9 cellular contexts compared by ENCODE assay signal in genomic region chr10:100745882-100746412, GRCh38. TPM values are rescaled to one million over a fixed set of nuclear protein-coding genes. Genes with fewer than 3 reads are reported as not detected.
DNase-seq lines count a peak whose midpoint lies in the region; ATAC-seq, FAIRE-seq and TF ChIP-seq lines count a peak whose summit lies in the region.
"Had no signal": no experiment of that assay in that cellular context is flagged by ENCODE, and none has a peak within 500 bp of the region (broad histone marks: within the 10 kb centered on the region; RNA-seq: fewer than 3 reads in every experiment).

No MANE protein-coding gene starts in this region.

- no peak overlapping the region for H2BK5ac ChIP-seq in neuronal stem cell (ENCODE audit: low read length)

- no peak overlapping the region for H3K4ac ChIP-seq in neuronal stem cell (ENCODE audit: low read length)

- no peak overlapping the region for H2AK5ac ChIP-seq in neuronal stem cell (ENCODE audit: low read depth, low read length)

- no peak overlapping the region for H4K8ac ChIP-seq in neuronal stem cell (ENCODE audit: low read depth, low read length)

- no peak overlapping the region for H2BK12ac ChIP-seq in neuronal stem cell (ENCODE audit: low read length)

- H3K18ac ChIP-seq in neuronal stem cell (ENCODE audit: low read length) = peak overlapping the region; percentile 30

- no peak overlapping the region for H4K91ac ChIP-seq in neuronal stem cell (ENCODE audit: low read depth, low read length, poor library complexity)

- POLR2A ChIA-PET in Caco-2 (lab: Charles Lee) = interaction anchor here (1.0 kb wide), 1 partner anchor 183 kb away, joined by 3 read pairs; no protein-coding TSS in a partner anchor

- CTCF ChIA-PET in Caco-2 (lab: Charles Lee) = interaction anchor here (0.7 to 3.9 kb wide), 6 partner anchors 83 to 749 kb away, joined by 3 to 62 read pairs (median 5); no protein-coding TSS in a partner anchor

- H3K14ac ChIP-seq in neuronal stem cell (ENCODE audit: low read length) = no peak overlapping the region

- TF ChIP-seq CTCF in Caco-2 (IDR thresholded peaks at IDR 0.05; ENCODE audit: insufficient read depth in 1 of 2, low read depth in 1 of 2, low read length in 1 of 2, severe bottlenecking in 1 of 2, unreplicated experiment in 1 of 2) (no peak), HFFc6 (IDR thresholded peaks at IDR 0.05) (no peak), D721Med (IDR thresholded peaks at IDR 0.05; ENCODE audit: insufficient read depth, missing control alignments) (no peak)

- no peak overlapping the region for H3K27ac ChIP-seq in ectodermal cell (ENCODE audit: insufficient read depth, low read depth, low read length, poor library complexity, severe bottlenecking)
- no peak overlapping the region for H3K27ac ChIP-seq in neuronal stem cell (replicated peaks; ENCODE audit: low read length)

- H3K36me3 ChIP-seq in Caco-2 (ENCODE audit: control insufficient read depth, insufficient read depth, low read length) (no peaks in the 10 kb centered on the region), ectodermal cell (ENCODE audit: control insufficient read depth, insufficient read depth, low read length) (no peaks in the 10 kb centered on the region), neuronal stem cell (replicated peaks in 1 of 2; ENCODE audit: control insufficient read depth in 2 of 2, insufficient read depth in 2 of 2, low read length in 2 of 2) (no peaks in the 10 kb centered on the region)

- peak overlapping the region; percentile 39 for H3K4me3 ChIP-seq in Caco-2 (ENCODE audit: low read depth, low read length)
- peak overlapping the region; percentile 49 for H3K4me3 ChIP-seq in ectodermal cell (ENCODE audit: insufficient read depth, low read depth, low read length)
- H3K4me3 ChIP-seq in neuronal stem cell (ENCODE audit: low read length in 2 of 2) = no peak overlapping the region

- H3K27me3 ChIP-seq in Caco-2 (replicated peaks; ENCODE audit: control insufficient read depth, insufficient read depth, low read length) (peaks cover 11% of the 10 kb centered on the region), ectodermal cell (ENCODE audit: control insufficient read depth, insufficient read depth, low read length, poor library complexity, severe bottlenecking) (peaks cover 100% of the 10 kb centered on the region), neuronal stem cell (ENCODE audit: control insufficient read depth in 3 of 3, insufficient read depth in 3 of 3, low read depth in 1 of 3, low read length in 3 of 3) (peaks cover 65 to 99% (median 97%) of the 10 kb centered on the region in 3 experiments)

- H3K4me1 ChIP-seq in Caco-2 (peaks cover 20% of the 10 kb centered on the region), ectodermal cell (ENCODE audit: control insufficient read depth, insufficient read depth, low read length) (peaks cover 52% of the 10 kb centered on the region), neuronal stem cell (ENCODE audit: control insufficient read depth in 2 of 2, insufficient read depth in 1 of 2, low read depth in 1 of 2, low read length in 2 of 2) (peaks cover 8% of the 10 kb centered on the region in 2 donors)

- WGBS in ectodermal cell, 2 experiments = 0% methylated on average over 48 of the region's 48 CpGs
- WGBS in neuronal stem cell (ENCODE audit: extremely low coverage in 2 of 2, insufficient read length in 2 of 2, insufficient replicate concordance in 1 of 2), 2 donors = no CpG with 5 or more reads among the region's 48 CpGs

- no peak for FAIRE-seq in D721Med (lab: Jason Lieb, UNC)
- FAIRE-seq: GM19239 had no signal

- intact Hi-C loops in Caco-2 (cut with micrococcal nuclease; ENCODE audit: unreplicated experiment) = no loop called here

- H3K4me3 Mint-ChIP-seq in Caco-2 (ENCODE audit: unreplicated experiment) = peak overlapping the region; percentile 75
- H3K4me3 Mint-ChIP-seq in HFFc6 = peak overlapping the region; percentile 28; the same call in 1 of the 2 replicates

- H3K36me3 Mint-ChIP-seq in Caco-2 (ENCODE audit: insufficient read depth, unreplicated experiment) (no peaks in the 10 kb centered on the region), HFFc6 (ENCODE audit: low read depth) (no peaks in the 10 kb centered on the region)

- BruUV-seq in Caco-2 (replicated peaks; lab: Mats Ljungman, UMichigan) = no TSS peak

- no peak overlapping the region for H3K27ac Mint-ChIP-seq in Caco-2 (ENCODE audit: unreplicated experiment)
- no peak overlapping the region for H3K27ac Mint-ChIP-seq in HFFc6

- H3K23ac ChIP-seq in neuronal stem cell (ENCODE audit: low read depth, low read length, poor library complexity) = no peak overlapping the region

- H3K27me3 Mint-ChIP-seq in Caco-2 (ENCODE audit: insufficient read depth, unreplicated experiment) = peaks cover 30% of the 10 kb centered on the region
- peaks cover 79% of the 10 kb centered on the region for H3K27me3 Mint-ChIP-seq in HFFc6 (ENCODE audit: insufficient read depth)

- H3K4me1 Mint-ChIP-seq in Caco-2 (ENCODE audit: low read depth, unreplicated experiment) (peaks cover 10% of the 10 kb centered on the region), HFFc6 (ENCODE audit: low read depth) (peaks cover 13% of the 10 kb centered on the region)

- H3K4me2 ChIP-seq in neuronal stem cell (ENCODE audit: insufficient read depth, low read length, poor library complexity, severe bottlenecking) = peak overlapping the region; percentile 70

- H3K79me1 ChIP-seq in neuronal stem cell (ENCODE audit: low read depth, low read length) = peaks cover 3% of the 10 kb centered on the region

- H3K9me3 ChIP-seq in Caco-2 = no peaks in the 10 kb centered on the region
- no peaks in the 10 kb centered on the region for H3K9me3 ChIP-seq in ectodermal cell (ENCODE audit: control insufficient read depth, low read length)
- H3K9me3 ChIP-seq in neuronal stem cell (replicated peaks in 1 of 2; ENCODE audit: control insufficient read depth in 2 of 2, insufficient read depth in 1 of 2, low read depth in 1 of 2, low read length in 2 of 2) = no peaks in the 10 kb centered on the region

- H2BK15ac ChIP-seq in neuronal stem cell (ENCODE audit: low read length) = no peak overlapping the region

- no peak overlapping the region for H2BK120ac ChIP-seq in neuronal stem cell (ENCODE audit: low read depth, low read length)

- H2AFZ ChIP-seq in neuronal stem cell (ENCODE audit: low read length) = peak overlapping the region; percentile 80

- H3K9ac ChIP-seq in neuronal stem cell (ENCODE audit: low read depth, low read length, poor library complexity) = no peak overlapping the region

- peak in 1 of 2 experiments; percentile 22 for DNase-seq in Caco-2
- DNase-seq in HFFc6 = no peak
- DNase-seq in neuronal stem cell (ENCODE audit: low spot score) = no peak
- no peak for DNase-seq in D721Med (ENCODE audit: insufficient read length, low spot score)
- DNase-seq: erythroblast had no signal

- H3K9me3 Mint-ChIP-seq in Caco-2 (ENCODE audit: unreplicated experiment) (no peaks in the 10 kb centered on the region), HFFc6 (no peaks in the 10 kb centered on the region)

- no peak for ATAC-seq in HG02852 (IDR thresholded peaks at IDR 0.05; ENCODE audit: unreplicated experiment)
- no peak for ATAC-seq in HG02970 (IDR thresholded peaks at IDR 0.05; ENCODE audit: low FRiP score, unreplicated experiment)

RNA-seq across cellular contexts. Expression of gene PAX2, which starts 0.6 kb away (rescaled TPM):
- 0.30 and 0.45 TPM in 2 replicates for total RNA-seq in Caco-2 (2022)
- not detected for total RNA-seq in HFFc6 (2021; fragmentation: NEBNext Ultra II Directional; extraction: Animal tissue kit (Norgen Biotek cat#: 25700))
- polyA plus RNA-seq in ectodermal cell (2013, experiment 1 of 4) = 6.7 TPM
- 6.2 TPM for polyA plus RNA-seq in ectodermal cell (2013, experiment 2 of 4)
- polyA plus RNA-seq in ectodermal cell (2013, experiment 3 of 4) = 4.1 TPM
- polyA plus RNA-seq in ectodermal cell (2013, experiment 4 of 4) = 2.4 TPM
- 0.17 TPM for polyA plus RNA-seq in neuronal stem cell (2013, experiment 1 of 2)
- polyA plus RNA-seq in neuronal stem cell (2013, experiment 2 of 2) = 0.25 TPM

Comparison
In these comparisons a context has a peak if more than half of its experiments do, and no peak if none do; other contexts are left out.
1. H3K4me3 ChIP-seq: peak in Caco-2 (single experiment) and ectodermal cell (single experiment); none in neuronal stem cell (0 of 2).